In genomic region chr16:66845080-66845410, GRCh38 we compare ENCODE assay signal across 11 cellular contexts. TPM values are rescaled to one million over a fixed set of nuclear protein-coding genes. Genes with fewer than 3 reads are reported as not detected.
DNase-seq lines count a peak whose midpoint lies in the region; ATAC-seq, FAIRE-seq and TF ChIP-seq lines count a peak whose summit lies in the region.
"Had no signal": no experiment of that assay in that cellular context is flagged by ENCODE, and none has a peak within 500 bp of the region (broad histone marks: within the 10 kb centered on the region; RNA-seq: fewer than 3 reads in every experiment).

No MANE protein-coding gene starts in this region.

- TF ChIP-seq CTCF in Calu3 (IDR thresholded peaks at IDR 0.05; ENCODE audit: unreplicated experiment) (no peak), WTC11 (IDR thresholded peaks at IDR 0.05) (no peak), hepatocyte (IDR thresholded peaks at IDR 0.05; ENCODE audit: poor library complexity) (no peak), retinal pigment epithelial cell (conservative IDR thresholded peaks at IDR 0.05; ENCODE audit: low read depth, low read length) (no peak)

- DNase-seq in Calu3 (no peak), WTC11 (ENCODE audit: low spot score) (no peak), hepatocyte (ENCODE audit: low spot score) (no peak), retinal pigment epithelial cell (ENCODE audit: low read depth) (no peak), small intestine (no peak), NCI-H1417 (lab: John Stamatoyannopoulos, UW) (no peak)
- DNase-seq: foreskin keratinocyte, GF-D8 had no signal

- H3K27me3 ChIP-seq in hepatocyte (peaks cover 43% of the 10 kb centered on the region), small intestine (ENCODE audit: control insufficient read depth in 2 of 2, insufficient read depth in 2 of 2, low read length in 2 of 2) (peaks cover 0 to 10% of the 10 kb centered on the region in 2 donors)

- peaks cover 3% of the 10 kb centered on the region for H3K4me1 ChIP-seq in hepatocyte (ENCODE audit: insufficient read depth)
- peaks cover 0 to 6% of the 10 kb centered on the region in 2 donors for H3K4me1 ChIP-seq in small intestine (ENCODE audit: control insufficient read depth in 2 of 2, insufficient read depth in 1 of 2, low read depth in 1 of 2, low read length in 1 of 2)
- H3K4me1 ChIP-seq: foreskin keratinocyte, SJSA1 had no signal

- POLR2A ChIA-PET in WTC11 (lab: Charles Lee), result interaction anchor here (0.6 kb wide), 1 partner anchor 268 kb away, joined by 4 read pairs; no protein-coding TSS in a partner anchor

- ATAC-seq in WTC11 (no peak), HG02798 (IDR thresholded peaks at IDR 0.05; ENCODE audit: poor library complexity, unreplicated experiment) (no peak), HG03521 (IDR thresholded peaks at IDR 0.05; ENCODE audit: unreplicated experiment) (no peak)
- ATAC-seq: foreskin keratinocyte had no signal

- H3K79me2 ChIP-seq in hepatocyte, result no peaks in the 10 kb centered on the region

- peak overlapping the region; percentile 99 for H3K4me2 ChIP-seq in hepatocyte

- H3K27ac Mint-ChIP-seq in Calu3 (ENCODE audit: unreplicated experiment) (no peak overlapping the region), WTC11 (no peak overlapping the region)

- H3K9me2 ChIP-seq in hepatocyte (replicated peaks; ENCODE audit: insufficient read depth), result no peaks in the 10 kb centered on the region

- no peaks in the 10 kb centered on the region for H3K9me3 Mint-ChIP-seq in Calu3 (ENCODE audit: low read depth, unreplicated experiment)
- no peaks in the 10 kb centered on the region for H3K9me3 Mint-ChIP-seq in WTC11

- 21% methylated on average over 9 of the region's 10 CpGs for WGBS in hepatocyte (ENCODE audit: low lambda C conversion rate, missing lambda C conversion rate)
- WGBS in small intestine, 3 donors, result 9 to 15% (median 10%) methylated on average over 10 of the region's 10 CpGs

- FAIRE-seq in small intestine (lab: Jason Lieb, UNC), result no peak

- BruUV-seq in Calu3 (replicated peaks; lab: Mats Ljungman, UMichigan), result no TSS peak

- peak overlapping the region; percentile 64 for H3K4me3 Mint-ChIP-seq in Calu3 (ENCODE audit: low read depth, unreplicated experiment)
- H3K4me3 Mint-ChIP-seq in WTC11, result peak overlapping the region; percentile 81

- CTCF ChIA-PET in Calu3 (lab: Charles Lee) (interaction anchor here (1.1 to 1.3 kb wide), 4 partner anchors 14 to 61 kb away, joined by 3 to 10 read pairs (median 6); partner anchors contain the start of gene NAE1), WTC11 (lab: Charles Lee) (interaction anchor here (0.6 to 6.5 kb wide), 8 partner anchors 10 to 48 kb away, joined by 3 to 76 read pairs (median 4); partner anchors contain the start of gene NAE1)

- H3K9me3 ChIP-seq in hepatocyte (ENCODE audit: low read depth), result no peaks in the 10 kb centered on the region
- no peaks in the 10 kb centered on the region for H3K9me3 ChIP-seq in small intestine (ENCODE audit: control insufficient read depth, low read depth)
- H3K9me3 ChIP-seq: SJSA1 had no signal

- H3K27ac ChIP-seq in hepatocyte, result no peak overlapping the region
- no peak overlapping the region for H3K27ac ChIP-seq in small intestine (ENCODE audit: low read depth in 1 of 2, low read length in 1 of 2)
- H3K27ac ChIP-seq: foreskin keratinocyte, SJSA1 had no signal

- H3K36me3 Mint-ChIP-seq in Calu3 (ENCODE audit: insufficient read depth, unreplicated experiment) (no peaks in the 10 kb centered on the region), WTC11 (no peaks in the 10 kb centered on the region)

- H3K4me3 ChIP-seq in hepatocyte (peak overlapping the region; percentile 33), retinal pigment epithelial cell (ENCODE audit: low read length) (peak overlapping the region; percentile 28), small intestine (ENCODE audit: low read depth in 1 of 2, low read length in 2 of 2) (peak overlapping the region in 1 of 2 donors; percentile 49)
- H3K4me3 ChIP-seq: SJSA1 had no signal

- H4K20me1 ChIP-seq in hepatocyte (ENCODE audit: insufficient read depth, poor library complexity, severe bottlenecking), result no peaks in the 10 kb centered on the region

- H3K4me1 Mint-ChIP-seq in Calu3 (ENCODE audit: low read depth, unreplicated experiment) (peaks cover 8% of the 10 kb centered on the region), WTC11 (peaks cover 13% of the 10 kb centered on the region)

- H2AFZ ChIP-seq in hepatocyte, result no peak overlapping the region

- H3K27me3 Mint-ChIP-seq in Calu3 (ENCODE audit: unreplicated experiment), result peaks cover 78% of the 10 kb centered on the region
- peaks cover 79% of the 10 kb centered on the region for H3K27me3 Mint-ChIP-seq in WTC11 (ENCODE audit: low read depth)

- intact Hi-C loops in Calu3 (cut with micrococcal nuclease; ENCODE audit: unreplicated experiment), result no loop called here

- H3K36me3 ChIP-seq in hepatocyte (replicated peaks; ENCODE audit: insufficient read depth, low read depth) (no peaks in the 10 kb centered on the region), small intestine (ENCODE audit: control insufficient read depth in 2 of 2, insufficient read depth in 2 of 2, low read length in 2 of 2) (no peaks in the 10 kb centered on the region)
- H3K36me3 ChIP-seq: SJSA1 had no signal

TF ChIP-seq in WTC11, 78 proteins besides CTCF, POLR2A, EP300 and RAD21:
- TF ChIP-seq ZNF396 (CRISPR knock-in tag; IDR thresholded peaks at IDR 0.05; ENCODE audit: borderline replicate concordance), result no peak
- TF ChIP-seq E2F1 (CRISPR knock-in tag; IDR thresholded peaks at IDR 0.05), result no peak
- TF ChIP-seq SMAD3 (CRISPR knock-in tag; IDR thresholded peaks at IDR 0.05; ENCODE audit: borderline replicate concordance), result no peak

RNA-seq across cellular contexts. Expression of gene CA7, which starts 0.8 kb away (rescaled TPM):
- total RNA-seq in Calu3 (2022) (not detected in 2 replicates), WTC11 (2021) (1.4 to 2.2 TPM (median 1.6 TPM) in 3 replicates), hepatocyte (2.5 and 3.3 TPM in 2 replicates)
- polyA plus RNA-seq in hepatocyte (0.25 and 3.3 TPM in 2 replicates), small intestine (10 to 100 TPM in 2 of 3 donors, 1 to 10 TPM in 1; 6.4 to 89.7 (median 49.4) TPM)
- total RNA-seq: foreskin keratinocyte, SJSA1 had no signal
- polyA plus RNA-seq: foreskin keratinocyte had no signal

RNA-seq across cellular contexts. Expression of gene NAE1, which starts 14.3 kb away (rescaled TPM):
- total RNA-seq in Calu3 (2022), result 79.4 and 84.5 TPM in 2 replicates
- total RNA-seq in WTC11 (2021), result 103 to 129 TPM (median 107 TPM) in 3 replicates
- total RNA-seq in hepatocyte, result 68.5 and 72.6 TPM in 2 replicates
- 58.7 and 60.3 TPM in 2 replicates for polyA plus RNA-seq in hepatocyte
- 10 to 100 TPM; 39.4 to 49.9 (median 44.3) TPM for polyA plus RNA-seq in small intestine

RNA-seq across cellular contexts. Expression of gene PDP2, which starts 35.3 kb away (rescaled TPM):
- 25.0 and 27.2 TPM in 2 replicates for total RNA-seq in Calu3 (2022)
- 26.4 to 28.4 TPM (median 27.0 TPM) in 3 replicates for total RNA-seq in WTC11 (2021)
- 9.7 and 17.7 TPM in 2 replicates for total RNA-seq in hepatocyte
- polyA plus RNA-seq in hepatocyte, result 3.5 and 5.2 TPM in 2 replicates
- polyA plus RNA-seq in small intestine, result 1 to 10 TPM; 1.6 to 6.0 (median 2.7) TPM

RNA-seq across cellular contexts. Expression of gene TERB1, which starts 43.7 kb away (rescaled TPM):
- 0.29 and 0.59 TPM in 2 replicates for total RNA-seq in Calu3 (2022)
- total RNA-seq in WTC11 (2021), result not detected in 3 replicates
- 0.07 TPM in 1 of 2 replicates, not detected in the other for total RNA-seq in hepatocyte
- polyA plus RNA-seq in hepatocyte, result not detected in 2 replicates
- polyA plus RNA-seq in small intestine, result not detected
- polyA plus RNA-seq: foreskin keratinocyte had no signal
